In genomic region chr19:38949580-38950367, GRCh38 we compare ENCODE assay signal across 1 cellular context.
A peak's percentile ranks its signal among the peaks of the same experiment; 100 is the strongest.
TF ChIP-seq lines count a peak whose summit lies in the region.

No MANE protein-coding gene starts in this region.

TF ChIP-seq in HEK293, 187 proteins besides CTCF, POLR2A, EP300 and RAD21 (continued from another document):
- TF ChIP-seq, protein P1, sequence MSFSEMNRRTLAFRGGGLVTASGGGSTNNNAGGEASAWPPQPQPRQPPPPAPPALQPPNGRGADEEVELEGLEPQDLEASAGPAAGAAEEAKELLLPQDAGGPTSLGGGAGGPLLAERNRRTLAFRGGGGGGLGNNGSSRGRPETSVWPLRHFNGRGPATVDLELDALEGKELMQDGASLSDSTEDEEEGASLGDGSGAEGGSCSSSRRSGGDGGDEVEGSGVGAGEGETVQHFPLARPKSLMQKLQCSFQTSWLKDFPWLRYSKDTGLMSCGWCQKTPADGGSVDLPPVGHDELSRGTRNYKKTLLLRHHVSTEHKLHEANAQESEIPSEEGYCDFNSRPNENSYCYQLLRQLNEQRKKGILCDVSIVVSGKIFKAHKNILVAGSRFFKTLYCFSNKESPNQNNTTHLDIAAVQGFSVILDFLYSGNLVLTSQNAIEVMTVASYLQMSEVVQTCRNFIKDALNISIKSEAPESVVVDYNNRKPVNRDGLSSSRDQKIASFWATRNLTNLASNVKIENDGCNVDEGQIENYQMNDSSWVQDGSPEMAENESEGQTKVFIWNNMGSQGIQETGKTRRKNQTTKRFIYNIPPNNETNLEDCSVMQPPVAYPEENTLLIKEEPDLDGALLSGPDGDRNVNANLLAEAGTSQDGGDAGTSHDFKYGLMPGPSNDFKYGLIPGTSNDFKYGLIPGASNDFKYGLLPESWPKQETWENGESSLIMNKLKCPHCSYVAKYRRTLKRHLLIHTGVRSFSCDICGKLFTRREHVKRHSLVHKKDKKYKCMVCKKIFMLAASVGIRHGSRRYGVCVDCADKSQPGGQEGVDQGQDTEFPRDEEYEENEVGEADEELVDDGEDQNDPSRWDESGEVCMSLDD (tag by site-specific recombination; IDR thresholded peaks at IDR 0.05), result no peak
- TF ChIP-seq SP2 (tag by site-specific recombination; IDR thresholded peaks at IDR 0.05), result peak; percentile 56
